8 cellular contexts compared by ENCODE assay signal in genomic region chr12:15590180-15590826, GRCh38.
A peak's percentile ranks its signal among the peaks of the same experiment; 100 is the strongest.
DNase-seq lines count a peak whose midpoint lies in the region; ATAC-seq, FAIRE-seq and TF ChIP-seq lines count a peak whose summit lies in the region.

No MANE protein-coding gene starts in this region.

- 0% methylated on average over 6 of the region's 16 CpGs for WGBS in K562 (ENCODE audit: insufficient coverage, low coverage, missing lambda C conversion rate)
- WGBS in iPS DF 6.9 (ENCODE audit: insufficient coverage, insufficient read length): no CpG with 5 or more reads among the region's 16 CpGs

- H3K27me3 ChIP-seq in K562 (ENCODE audit: control insufficient read depth in 2 of 2, insufficient read depth in 2 of 2, low read length in 2 of 2): no peaks in the 10 kb centered on the region
- no peaks in the 10 kb centered on the region for H3K27me3 ChIP-seq in iPS DF 6.9 (ENCODE audit: control insufficient read depth, insufficient read depth, low read length)

- POLR2A ChIA-PET in K562 (lab: Yijun Ruan, JAX): no interaction called here

- H3K9me1 ChIP-seq in K562 (ENCODE audit: control insufficient read depth, insufficient read depth, low read length): no peaks in the 10 kb centered on the region

- peak; percentile 40 for FAIRE-seq in K562 (lab: Jason Lieb, UNC)

- no peak overlapping the region for H3K9ac ChIP-seq in K562 (ENCODE audit: insufficient read depth in 1 of 2, low read depth in 2 of 2, low read length in 2 of 2)

- peak; percentile 75 to 85 for TF ChIP-seq RAD21 in K562 (CRISPR knock-in tag; conservative IDR thresholded peaks at IDR 0.05 in 1 of 2, IDR thresholded peaks at IDR 0.05 in 1 of 2)

- no peaks in the 10 kb centered on the region for H3K79me2 ChIP-seq in K562 (ENCODE audit: control insufficient read depth, insufficient read depth, low read length)

- DNase-seq in activated gamma-delta T cell treated with Interleukin-2 at 50 U/mL for 16 hours (peak; percentile 35), activated gamma-delta T cell (lab: John Stamatoyannopoulos, UW) (no peak), NCI-H1417 treated with DMSO at 0.1 percent for 48 hours (lab: John Stamatoyannopoulos, UW) (peak; percentile 23), T-helper 1 cell (peak in 4 of 5 donors; percentile 20 to 66 (median 32)), K562 (ENCODE audit: extremely low read depth in 1 of 4, low spot score in 3 of 4) (peak; percentile 26 to 57 (median 38)), iPS DF 6.9 (ENCODE audit: low read depth, low spot score) (peak; percentile 52), sciatic nerve (ENCODE audit: low spot score) (no peak)

- no peak overlapping the region for H3K4me2 ChIP-seq in K562 (ENCODE audit: insufficient read depth, low read length)

- ATAC-seq in HG02884 (IDR thresholded peaks at IDR 0.05; ENCODE audit: unreplicated experiment): peak; percentile 98
- peak; percentile 84 for ATAC-seq in K562
- peak; percentile 89 for ATAC-seq in sciatic nerve

- H3K27ac ChIP-seq in K562 (ENCODE audit: extremely low read depth, low read depth, low read length) (no peak overlapping the region), iPS DF 6.9 (ENCODE audit: low read length) (no peak overlapping the region)

- no peak for TF ChIP-seq POLR2A in K562 (conservative IDR thresholded peaks at IDR 0.05)

- CTCF ChIA-PET in K562 (lab: Yijun Ruan, JAX; ENCODE audit: low intra/inter-chr PET ratio): interaction anchor here (0.9 to 1.9 kb wide), 2 partner anchors 264 to 266 kb away, joined by 3 to 5 read pairs; no protein-coding TSS in a partner anchor

- H3K9me3 ChIP-seq in K562 (replicated peaks; ENCODE audit: control insufficient read depth, insufficient read depth, low read depth, low read length): no peaks in the 10 kb centered on the region
- no peaks in the 10 kb centered on the region for H3K9me3 ChIP-seq in iPS DF 6.9 (ENCODE audit: control insufficient read depth, insufficient read depth, low read length)

- no peaks in the 10 kb centered on the region for H3K36me3 ChIP-seq in K562 (ENCODE audit: control insufficient read depth, insufficient read depth, low read length)
- no peaks in the 10 kb centered on the region for H3K36me3 ChIP-seq in iPS DF 6.9 (ENCODE audit: control insufficient read depth, insufficient read depth, low read length)

- TF ChIP-seq CTCF in K562 (IDR thresholded peaks at IDR 0.05 in 2 of 3, conservative IDR thresholded peaks at IDR 0.05 in 1 of 3; ENCODE audit: insufficient read depth in 2 of 3, low read depth in 1 of 3, low read length in 3 of 3): peak; percentile 48 to 69 (median 63)

- H2AFZ ChIP-seq in K562 (ENCODE audit: low read depth, low read length): peak overlapping the region; percentile 83

- H3K4me1 ChIP-seq in K562 (replicated peaks in 1 of 2; ENCODE audit: control insufficient read depth in 2 of 2, insufficient read depth in 2 of 2, low read length in 2 of 2) (no peaks in the 10 kb centered on the region; a peak in 1 of 5 replicates), iPS DF 6.9 (ENCODE audit: control insufficient read depth, insufficient read depth, low read length) (0 out of 2 replicates have a peak, but pooled peaks cover 1% of the 10 kb centered on the region)

- no peak overlapping the region for H3K4me3 ChIP-seq in K562
- no peak overlapping the region for H3K4me3 ChIP-seq in iPS DF 6.9 (ENCODE audit: low read length)

- no TSS peak for BruUV-seq in K562 (replicated peaks; lab: Mats Ljungman, UMichigan)

- intact Hi-C loops in K562 (cut with micrococcal nuclease) (loop anchor here (2.0 kb wide), 1 partner anchor 266 kb away; no protein-coding TSS in a partner anchor), sciatic nerve (cut with DNase I) (loop anchor here (5.0 kb wide), 1 partner anchor 267 kb away; no protein-coding TSS in a partner anchor)

- in situ Hi-C loops in K562 (cut with MboI): no loop called here

- no peaks in the 10 kb centered on the region for H4K20me1 ChIP-seq in K562 (replicated peaks; ENCODE audit: control insufficient read depth, insufficient read depth, low read length)

- no peak for TF ChIP-seq EP300 in K562 (IDR thresholded peaks at IDR 0.05; ENCODE audit: low read length)

TF ChIP-seq in K562, 482 proteins besides CTCF, POLR2A, EP300 and RAD21 (continues in another document):
- TF ChIP-seq MLLT1 (IDR thresholded peaks at IDR 0.05) (no peak), MCM5 (IDR thresholded peaks at IDR 0.05; ENCODE audit: low read depth) (no peak), GABPA (tag; conservative IDR thresholded peaks at IDR 0.05; ENCODE audit: low read depth) (no peak), SMARCE1 (IDR thresholded peaks at IDR 0.05) (no peak), SMARCA4 (IDR thresholded peaks at IDR 0.05) (no peak), NCOA4 (IDR thresholded peaks at IDR 0.05; ENCODE audit: partially characterized antibody) (no peak), DACH1 (IDR thresholded peaks at IDR 0.05; ENCODE audit: partially characterized antibody) (peak; percentile 81), ETV6 (IDR thresholded peaks at IDR 0.05; ENCODE audit: borderline replicate concordance in 1 of 2, low read depth in 2 of 2, low read length in 1 of 2) (no peak), ETV6 (CRISPR knock-in tag; IDR thresholded peaks at IDR 0.05; ENCODE audit: borderline replicate concordance) (no peak), HDAC6 (IDR thresholded peaks at IDR 0.05; ENCODE audit: low read depth, low read length) (no peak), SMC3 (conservative IDR thresholded peaks at IDR 0.05; ENCODE audit: insufficient read depth, low read depth, low read length) (peak; percentile 33; the same call in 1 of the 2 replicates), TEAD1 (CRISPR knock-in tag; IDR thresholded peaks at IDR 0.05) (no peak), ZNF431 (CRISPR knock-in tag; IDR thresholded peaks at IDR 0.05) (no peak), MEF2A (IDR thresholded peaks at IDR 0.05; ENCODE audit: control insufficient read depth, low read depth, low read length) (no peak), DEAF1 (CRISPR knock-in tag; IDR thresholded peaks at IDR 0.05) (peak; percentile 63), GTF2B (IDR thresholded peaks at IDR 0.05; ENCODE audit: extremely low read depth, insufficient read length) (no peak), TEAD2 (tag; IDR thresholded peaks at IDR 0.05) (no peak), FIP1L1 (IDR thresholded peaks at IDR 0.05; ENCODE audit: low read depth, low read length, poor library complexity, severe bottlenecking) (no peak), THRAP3 (IDR thresholded peaks at IDR 0.05; ENCODE audit: borderline replicate concordance) (no peak), MTA1 (IDR thresholded peaks at IDR 0.05; ENCODE audit: borderline replicate concordance) (no peak), POLR2G (IDR thresholded peaks at IDR 0.05; ENCODE audit: low read depth, low read length) (no peak), THRB (CRISPR knock-in tag; conservative IDR thresholded peaks at IDR 0.05) (no peak), ZNF75A (CRISPR knock-in tag; IDR thresholded peaks at IDR 0.05) (no peak)

Comparison
In these comparisons a context has a peak if more than half of its experiments do, and no peak if none do; other contexts are left out.
1. DNase-seq: peak in activated gamma-delta T cell treated with Interleukin-2 at 50 U/mL for 16 hours (single experiment), NCI-H1417 treated with DMSO at 0.1 percent for 48 hours (single experiment), T-helper 1 cell (4 of 5), K562 (4 of 4) and iPS DF 6.9 (single experiment); none in activated gamma-delta T cell (single experiment) and sciatic nerve (single experiment).
2. Peak in every context shown above with its lines, with median percentiles within 50 percentile points of each other: ATAC-seq.